Comparison of ENCODE assay signal across 8 cellular contexts in genomic region chr2:98731709-98732349, GRCh38. TPM values are rescaled to one million over a fixed set of nuclear protein-coding genes. Genes with fewer than 3 reads are reported as not detected.
A peak's percentile ranks its signal among the peaks of the same experiment; 100 is the strongest.
DNase-seq lines count a peak whose midpoint lies in the region; ATAC-seq and TF ChIP-seq lines count a peak whose summit lies in the region.

No MANE protein-coding gene starts in this region.

- no peaks in the 10 kb centered on the region for H3K27me3 ChIP-seq in GM06990 (replicated peaks; ENCODE audit: control insufficient read depth, insufficient read depth, low read length)
- no peaks in the 10 kb centered on the region for H3K27me3 ChIP-seq in PC-9 (ENCODE audit: insufficient read depth, low read depth)
- H3K27me3 ChIP-seq in trophoblast cell (ENCODE audit: insufficient read depth, low read length), result peaks cover 13% of the 10 kb centered on the region

- no peak overlapping the region for H3K4ac ChIP-seq in trophoblast cell (ENCODE audit: low read depth, low read length)

- BruUV-seq in PC-9 (replicated peaks; lab: Mats Ljungman, UMichigan), result no TSS peak

- peak overlapping the region; percentile 78 for H4K91ac ChIP-seq in trophoblast cell (ENCODE audit: low read depth, low read length)

- peak overlapping the region; percentile 86 for H3K4me2 ChIP-seq in PC-9
- H3K4me2 ChIP-seq in trophoblast cell (ENCODE audit: low read length), result peak overlapping the region; percentile 100

- H2BK120ac ChIP-seq in trophoblast cell (ENCODE audit: insufficient read depth, low read length, poor library complexity), result peak overlapping the region; percentile 73

- WGBS in trophoblast cell (ENCODE audit: extremely low coverage, insufficient coverage, insufficient read length), result no CpG with 5 or more reads among the region's 13 CpGs

- H3K9me2 ChIP-seq in PC-9 (ENCODE audit: insufficient read depth), result no peaks in the 10 kb centered on the region

- TF ChIP-seq CTCF in GM06990 (IDR thresholded peaks at IDR 0.05; ENCODE audit: insufficient read depth, low read length, poor library complexity, severe bottlenecking) (no peak), PC-9 (conservative IDR thresholded peaks at IDR 0.05) (no peak), epithelial cell of esophagus (IDR thresholded peaks at IDR 0.05; ENCODE audit: insufficient read depth, low read depth, low read length, missing control alignments) (no peak)

- H3K18ac ChIP-seq in trophoblast cell (ENCODE audit: low read length), result no peak overlapping the region

- peaks cover 40% of the 10 kb centered on the region for H3K4me1 ChIP-seq in PC-9 (replicated peaks; ENCODE audit: insufficient read depth)
- no peaks in the 10 kb centered on the region for H3K4me1 ChIP-seq in trophoblast cell (ENCODE audit: control insufficient read depth in 1 of 2, insufficient read depth in 2 of 2, low read length in 2 of 2)

- H3K4me3 ChIP-seq in GM06990 (replicated peaks; ENCODE audit: low read depth, low read length) (peak overlapping the region; percentile 61), PC-9 (peak overlapping the region; percentile 67), epithelial cell of esophagus (ENCODE audit: low read length) (peak overlapping the region; percentile 28), trophoblast cell (ENCODE audit: low read depth, low read length) (peak overlapping the region; percentile 81)

- CTCF ChIA-PET in PC-9 (lab: Charles Lee), result interaction anchor here (0.6 kb wide), 1 partner anchor 758 kb away, joined by 3 read pairs; no protein-coding TSS in a partner anchor

- POLR2A ChIA-PET in PC-9 (lab: Charles Lee; ENCODE audit: unreplicated experiment), result interaction anchor here (0.6 kb wide), 2 partner anchors 26 to 150 kb away, joined by 5 to 6 read pairs; no protein-coding TSS in a partner anchor

- no peak overlapping the region for H3K9ac ChIP-seq in trophoblast cell (ENCODE audit: low read length)

- H3K14ac ChIP-seq in trophoblast cell (ENCODE audit: low read length), result peak overlapping the region; percentile 87

- intact Hi-C loops in PC-9 (cut with micrococcal nuclease; ENCODE audit: unreplicated experiment), result loop anchor here (5.0 to 10.0 kb wide), 2 partner anchors 105 to 333 kb away; no protein-coding TSS in a partner anchor

- H3F3A ChIP-seq in PC-9 (ENCODE audit: insufficient read depth, low read depth), result peaks cover 31% of the 10 kb centered on the region

- H3K79me1 ChIP-seq in trophoblast cell (ENCODE audit: low read length), result peaks cover 6% of the 10 kb centered on the region

- H3K9me3 ChIP-seq in PC-9 (ENCODE audit: insufficient read depth, low read depth) (no peaks in the 10 kb centered on the region), trophoblast cell (ENCODE audit: insufficient read depth, low read depth, low read length) (no peaks in the 10 kb centered on the region)

- H4K12ac ChIP-seq in trophoblast cell (ENCODE audit: low read depth, low read length), result peak overlapping the region; percentile 76

- H3K79me2 ChIP-seq in PC-9 (ENCODE audit: low read depth), result peaks cover 5% of the 10 kb centered on the region; the same call in 1 of the 2 replicates
- H3K79me2 ChIP-seq in trophoblast cell (ENCODE audit: control insufficient read depth, insufficient read depth, low read length, poor library complexity), result peaks cover 5% of the 10 kb centered on the region

- ATAC-seq in GM18858 (IDR thresholded peaks at IDR 0.05; ENCODE audit: unreplicated experiment), result no peak

- no peaks in the 10 kb centered on the region for H4K20me1 ChIP-seq in PC-9 (ENCODE audit: insufficient read depth)

- peak overlapping the region; percentile 86 for H4K8ac ChIP-seq in trophoblast cell (ENCODE audit: low read depth, low read length)

- H2AFZ ChIP-seq in PC-9 (peak overlapping the region; percentile 74), trophoblast cell (ENCODE audit: insufficient read depth, low read length, poor library complexity) (peak overlapping the region; percentile 95)

- DNase-seq in GM06990 (ENCODE audit: extremely low read depth, insufficient read length) (no peak), PC-9 (no peak), epithelial cell of esophagus (ENCODE audit: low read depth) (no peak), trophoblast cell (peak in 1 of 2 donors; percentile 27), UCSD-AML1 (lab: John Stamatoyannopoulos, UW; ENCODE audit: unreplicated experiment) (no peak), DMS 273 treated with DMSO at 0.1 percent for 48 hours (lab: John Stamatoyannopoulos, UW) (no peak), globus pallidus (ENCODE audit: low spot score) (no peak)

- H3K36me3 ChIP-seq in GM06990 (ENCODE audit: control insufficient read depth, insufficient read depth, low read length) (no peaks in the 10 kb centered on the region), PC-9 (ENCODE audit: low read depth) (no peaks in the 10 kb centered on the region), trophoblast cell (ENCODE audit: control insufficient read depth in 1 of 2, insufficient read depth in 2 of 2, low read length in 2 of 2) (no peaks in the 10 kb centered on the region)

- no peak overlapping the region for H2BK5ac ChIP-seq in trophoblast cell (ENCODE audit: low read depth, low read length, poor library complexity)

- no peak overlapping the region for H3K23ac ChIP-seq in trophoblast cell (ENCODE audit: low read length)

- H2AK5ac ChIP-seq in trophoblast cell (ENCODE audit: low read length), result peak overlapping the region; percentile 31

- H2BK12ac ChIP-seq in trophoblast cell (ENCODE audit: low read length), result peak overlapping the region; percentile 9

- no peak overlapping the region for H3K27ac ChIP-seq in PC-9
- no peak overlapping the region for H3K27ac ChIP-seq in trophoblast cell (ENCODE audit: low read depth, low read length)

RNA-seq across cellular contexts. Expression of gene MGAT4A, which starts 0.9 kb away (rescaled TPM):
- total RNA-seq in PC-9 (2021), result 12.2 and 12.9 TPM in 2 replicates
- polyA plus RNA-seq in trophoblast cell (2013), result 46.8 and 48.8 TPM in 2 replicates

Comparison
In these comparisons a context has a peak if more than half of its experiments do, and no peak if none do; other contexts are left out.
1. H3K4me3 ChIP-seq: peak in every context shown above with its lines; median percentile 81 in trophoblast cell; 67 in PC-9; 61 in GM06990; 28 in epithelial cell of esophagus.